ENCODE assay signal across 16 cellular contexts in genomic region chr9:35801328-35802128, GRCh38. TPM values are rescaled to one million over a fixed set of nuclear protein-coding genes. Genes with fewer than 3 reads are reported as not detected.
A peak's percentile ranks its signal among the peaks of the same experiment; 100 is the strongest.
DNase-seq lines count a peak whose midpoint lies in the region; ATAC-seq and FAIRE-seq lines count a peak whose summit lies in the region.
"Had no signal": no experiment of that assay in that cellular context is flagged by ENCODE, and none has a peak within 500 bp of the region (broad histone marks: within the 10 kb centered on the region; RNA-seq: fewer than 3 reads in every experiment).

No MANE protein-coding gene starts in this region.

- H3K79me1 ChIP-seq in mesendoderm (ENCODE audit: low read length) = peaks cover 1% of the 10 kb centered on the region

- POLR2A ChIA-PET in activated CD4-positive, alpha-beta T cell treated with anti-CD3 and anti-CD28 coated beads for 36 hours (lab: Charles Lee) = no interaction called here

- H3K4me1 ChIP-seq in mesendoderm (ENCODE audit: control insufficient read depth, low read depth, low read length) (peaks cover 4% of the 10 kb centered on the region), small intestine (ENCODE audit: control insufficient read depth in 2 of 2, insufficient read depth in 1 of 2, low read depth in 1 of 2, low read length in 1 of 2) (no peaks in the 10 kb centered on the region)
- H3K4me1 ChIP-seq: HAP-1 had no signal

- H2BK5ac ChIP-seq in mesendoderm (ENCODE audit: low read length) = no peak overlapping the region

- H3K4me3 ChIP-seq in mesendoderm (ENCODE audit: low read length) (no peak overlapping the region), small intestine (ENCODE audit: low read depth in 1 of 2, low read length in 2 of 2) (no peak overlapping the region)
- H3K4me3 ChIP-seq: HAP-1 had no signal

- no peaks in the 10 kb centered on the region for H3K27me3 Mint-ChIP-seq in activated T-helper 17 cell treated with anti-CD3 and anti-CD28 coated beads, Interleukin-2, amount 50 U/mL, for 72 hours
- H3K27me3 Mint-ChIP-seq in activated CD4-positive, alpha-beta T cell treated with anti-CD3 and anti-CD28 coated beads for 36 hours = no peaks in the 10 kb centered on the region

- no peak overlapping the region for H3K4me2 ChIP-seq in mesendoderm (ENCODE audit: low read length)

- H3K9ac ChIP-seq in mesendoderm (ENCODE audit: low read length) = no peak overlapping the region

- peak overlapping the region; percentile 45 for H3K27ac Mint-ChIP-seq in activated T-helper 17 cell treated with anti-CD3 and anti-CD28 coated beads, Interleukin-2, amount 50 U/mL, for 72 hours
- no peak overlapping the region for H3K27ac Mint-ChIP-seq in activated CD4-positive, alpha-beta T cell treated with anti-CD3 and anti-CD28 coated beads for 36 hours

- no peaks in the 10 kb centered on the region for H3K9me3 Mint-ChIP-seq in activated T-helper 17 cell treated with anti-CD3 and anti-CD28 coated beads, Interleukin-2, amount 50 U/mL, for 72 hours
- no peaks in the 10 kb centered on the region for H3K9me3 Mint-ChIP-seq in activated CD4-positive, alpha-beta T cell treated with anti-CD3 and anti-CD28 coated beads for 36 hours (ENCODE audit: low read depth)

- ATAC-seq in activated T-helper 17 cell treated with anti-CD3 and anti-CD28 coated beads, Interleukin-2, amount 50 U/mL, for 72 hours (replicated peaks) = no peak
- no peak for ATAC-seq in activated CD4-positive, alpha-beta T cell treated with anti-CD3 and anti-CD28 coated beads for 36 hours
- ATAC-seq: PC-3 had no signal

- H3K4me1 Mint-ChIP-seq in activated T-helper 17 cell treated with anti-CD3 and anti-CD28 coated beads, Interleukin-2, amount 50 U/mL, for 72 hours = peaks cover 11% of the 10 kb centered on the region
- peaks cover 22% of the 10 kb centered on the region for H3K4me1 Mint-ChIP-seq in activated CD4-positive, alpha-beta T cell treated with anti-CD3 and anti-CD28 coated beads for 36 hours

- FAIRE-seq in small intestine (lab: Jason Lieb, UNC) = no peak
- FAIRE-seq: GM12892 had no signal

- H3K9me3 ChIP-seq in small intestine (ENCODE audit: control insufficient read depth, low read depth) = no peaks in the 10 kb centered on the region
- H3K9me3 ChIP-seq: HAP-1 had no signal

- no peak overlapping the region for H4K8ac ChIP-seq in mesendoderm (ENCODE audit: low read depth, low read length)

- no peak overlapping the region for H2AK5ac ChIP-seq in mesendoderm (ENCODE audit: low read length)

- WGBS in mesendoderm (ENCODE audit: extremely low coverage, insufficient coverage, low lambda C conversion rate) = no CpG with 5 or more reads among the region's 13 CpGs
- 90 to 92% (median 90%) methylated on average over 13 of the region's 13 CpGs for WGBS in small intestine, 3 donors

- H3K27ac ChIP-seq in mesendoderm (ENCODE audit: low read depth, low read length) (no peak overlapping the region), small intestine (ENCODE audit: low read depth in 1 of 2, low read length in 1 of 2) (no peak overlapping the region)
- H3K27ac ChIP-seq: C4-2B, RWPE1 had no signal

- H3K27me3 ChIP-seq in mesendoderm (ENCODE audit: insufficient read depth, low read length, poor library complexity) (no peaks in the 10 kb centered on the region), small intestine (ENCODE audit: control insufficient read depth in 2 of 2, insufficient read depth in 2 of 2, low read length in 2 of 2) (no peaks in the 10 kb centered on the region)

- no peak overlapping the region for H3K23ac ChIP-seq in mesendoderm (ENCODE audit: low read length)

- H3K36me3 ChIP-seq in mesendoderm (ENCODE audit: control insufficient read depth, insufficient read depth, low read length) (no peaks in the 10 kb centered on the region), small intestine (ENCODE audit: control insufficient read depth in 2 of 2, insufficient read depth in 2 of 2, low read length in 2 of 2) (peaks cover 2 to 5% of the 10 kb centered on the region in 2 donors)

- no peak overlapping the region for H4K5ac ChIP-seq in mesendoderm (ENCODE audit: low read length)

- CTCF ChIA-PET in activated CD4-positive, alpha-beta T cell treated with anti-CD3 and anti-CD28 coated beads for 36 hours (lab: Charles Lee) = interaction anchor here (1.2 kb wide), 1 partner anchor 11 kb away, joined by 3 read pairs; no protein-coding TSS in a partner anchor

- peaks cover 67% of the 10 kb centered on the region for H3K36me3 Mint-ChIP-seq in activated T-helper 17 cell treated with anti-CD3 and anti-CD28 coated beads, Interleukin-2, amount 50 U/mL, for 72 hours (ENCODE audit: low read depth)
- H3K36me3 Mint-ChIP-seq in activated CD4-positive, alpha-beta T cell treated with anti-CD3 and anti-CD28 coated beads for 36 hours (ENCODE audit: low read depth) = peaks cover 24% of the 10 kb centered on the region

- no peaks in the 10 kb centered on the region for H3K79me2 ChIP-seq in mesendoderm (ENCODE audit: control insufficient read depth, insufficient read depth, low read length)

- no peak overlapping the region for H3K4me3 Mint-ChIP-seq in activated T-helper 17 cell treated with anti-CD3 and anti-CD28 coated beads, Interleukin-2, amount 50 U/mL, for 72 hours
- no peak overlapping the region for H3K4me3 Mint-ChIP-seq in activated CD4-positive, alpha-beta T cell treated with anti-CD3 and anti-CD28 coated beads for 36 hours

- DNase-seq in HuH-7.5 (ENCODE audit: low spot score) (peak; percentile 31), mesendoderm (peak; percentile 68), NCI-H2227 (lab: John Stamatoyannopoulos, UW; ENCODE audit: unreplicated experiment) (no peak), small intestine (no peak)
- DNase-seq in activated CD4-positive, alpha-beta T cell treated with anti-CD3 and anti-CD28 coated beads for 36 hours = no peak
- DNase-seq: DMS153, IMR-90, NCI-H1105 treated with DMSO at 0.1 percent for 48 hours, NCI-H1694 treated with DMSO at 0.1 percent for 48 hours, NCI-H69, PC-3 had no signal

- no peak overlapping the region for H3K18ac ChIP-seq in mesendoderm (ENCODE audit: low read length)

- no peak overlapping the region for H3K56ac ChIP-seq in mesendoderm (ENCODE audit: low read length)

- H2BK120ac ChIP-seq in mesendoderm (ENCODE audit: low read depth, low read length) = no peak overlapping the region

- no peak overlapping the region for H2BK15ac ChIP-seq in mesendoderm (replicated peaks; ENCODE audit: low read depth)

- H3K4ac ChIP-seq in mesendoderm (ENCODE audit: low read depth, low read length) = no peak overlapping the region

- intact Hi-C loops in activated CD4-positive, alpha-beta T cell treated with anti-CD3 and anti-CD28 coated beads for 36 hours (cut with DNase I, micrococcal nuclease) = no loop called here

RNA-seq across cellular contexts. Expression of gene NPR2, which starts 10.1 kb away (rescaled TPM):
- total RNA-seq in activated T-helper 17 cell treated with anti-CD3 and anti-CD28 coated beads, Interleukin-2, amount 50 U/mL, for 72 hours = 10 to 100 TPM; 11.1 to 11.6 TPM
- polyA plus RNA-seq in mesendoderm (2013, experiment 1 of 2) = 11.4 TPM
- polyA plus RNA-seq in mesendoderm (2013, experiment 2 of 2) = 11.0 TPM
- total RNA-seq in activated CD4-positive, alpha-beta T cell treated with anti-CD3 and anti-CD28 coated beads for 36 hours = 10 to 100 TPM in 1 of 2 experiments, 1 to 10 TPM in 1; 9.3 to 10.5 TPM
- 1 to 10 TPM in 2 of 3 donors, under 1 TPM in 1; 0.89 to 8.2 (median 1.6) TPM for polyA plus RNA-seq in small intestine

RNA-seq across cellular contexts. Expression of gene SPAG8, which starts 10.5 kb away (rescaled TPM):
- total RNA-seq in activated T-helper 17 cell treated with anti-CD3 and anti-CD28 coated beads, Interleukin-2, amount 50 U/mL, for 72 hours = under 1 TPM; 0.43 to 0.58 TPM
- 0.08 TPM for polyA plus RNA-seq in mesendoderm (2013, experiment 1 of 2)
- 0.14 TPM for polyA plus RNA-seq in mesendoderm (2013, experiment 2 of 2)
- total RNA-seq in activated CD4-positive, alpha-beta T cell treated with anti-CD3 and anti-CD28 coated beads for 36 hours = 1 to 10 TPM in 1 of 2 experiments, under 1 TPM in 1; 0.85 to 1.7 TPM
- under 1 TPM in 1 of 3 donors, not detected in 2; 0.49 TPM for polyA plus RNA-seq in small intestine
- total RNA-seq: PC-3 had no signal

RNA-seq across cellular contexts. Expression of gene HINT2, which starts 13.3 kb away (rescaled TPM):
- total RNA-seq in activated T-helper 17 cell treated with anti-CD3 and anti-CD28 coated beads, Interleukin-2, amount 50 U/mL, for 72 hours = 10 to 100 TPM; 27.7 to 38.0 TPM
- polyA plus RNA-seq in mesendoderm (2013, experiment 1 of 2) = 28.3 TPM
- polyA plus RNA-seq in mesendoderm (2013, experiment 2 of 2) = 29.5 TPM
- total RNA-seq in activated CD4-positive, alpha-beta T cell treated with anti-CD3 and anti-CD28 coated beads for 36 hours = 10 to 100 TPM; 47.4 to 61.1 TPM
- polyA plus RNA-seq in small intestine = 100 to 1,000 TPM in 2 of 3 donors, 10 to 100 TPM in 1; 83.4 to 138 (median 104) TPM

RNA-seq across cellular contexts. Expression of gene FAM221B, which starts 27.0 kb away (rescaled TPM):
- not detected for total RNA-seq in activated T-helper 17 cell treated with anti-CD3 and anti-CD28 coated beads, Interleukin-2, amount 50 U/mL, for 72 hours
- not detected for polyA plus RNA-seq in mesendoderm (2013, experiment 1 of 2)
- not detected for polyA plus RNA-seq in mesendoderm (2013, experiment 2 of 2)
- not detected for total RNA-seq in activated CD4-positive, alpha-beta T cell treated with anti-CD3 and anti-CD28 coated beads for 36 hours
- not detected for polyA plus RNA-seq in small intestine
- total RNA-seq: IMR-90, PC-3 had no signal
- polyA plus RNA-seq: IMR-90 had no signal

RNA-seq across cellular contexts. Expression of gene TMEM8B, which starts 27.5 kb away (rescaled TPM):
- total RNA-seq in activated T-helper 17 cell treated with anti-CD3 and anti-CD28 coated beads, Interleukin-2, amount 50 U/mL, for 72 hours = 1 to 10 TPM; 2.4 to 6.8 TPM
- 1.6 TPM for polyA plus RNA-seq in mesendoderm (2013, experiment 1 of 2)
- polyA plus RNA-seq in mesendoderm (2013, experiment 2 of 2) = 1.5 TPM
- 1 to 10 TPM; 5.8 to 6.9 TPM for total RNA-seq in activated CD4-positive, alpha-beta T cell treated with anti-CD3 and anti-CD28 coated beads for 36 hours
- 1 to 10 TPM in 2 of 3 donors, under 1 TPM in 1; 0.89 to 6.6 (median 2.4) TPM for polyA plus RNA-seq in small intestine

Comparison
In these comparisons a context has a peak if more than half of its experiments do, and no peak if none do; other contexts are left out.
1. DNase-seq: peak in HuH-7.5 (single experiment) and mesendoderm (single experiment); none in NCI-H2227 (single experiment), activated CD4-positive, alpha-beta T cell treated with anti-CD3 and anti-CD28 coated beads for 36 hours (single experiment) and small intestine (single experiment).